ENCODE assay signal across 10 cellular contexts in the genomic region with DNA sequence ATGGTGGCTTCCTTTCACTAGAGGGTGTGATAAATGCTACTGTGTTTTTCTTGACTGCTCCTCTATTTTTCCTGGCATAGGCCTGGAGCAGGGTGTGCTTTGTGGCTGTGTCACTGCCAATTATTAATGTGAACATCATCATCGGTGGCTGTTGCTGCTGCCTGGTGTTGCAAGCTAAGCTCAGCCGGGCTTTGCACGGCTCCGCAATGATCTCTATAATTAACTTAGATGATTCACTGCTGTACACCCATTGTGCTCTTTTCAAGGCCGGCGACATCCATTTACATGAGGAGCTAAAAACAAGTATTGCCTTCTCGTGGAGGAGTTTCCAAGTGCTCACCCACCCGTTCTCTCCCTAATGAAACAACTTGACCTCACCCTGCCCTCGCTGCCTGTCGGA.
DNase-seq lines count a peak whose midpoint lies in the region; ATAC-seq and TF ChIP-seq lines count a peak whose summit lies in the region.
"Had no signal": no experiment of that assay in that cellular context is flagged by ENCODE, and none has a peak within 500 bp of the region (broad histone marks: within the 10 kb centered on the region; RNA-seq: fewer than 3 reads in every experiment).

No MANE protein-coding gene starts in this region.

- H3K4me1 Mint-ChIP-seq in WTC11 = no peaks in the 10 kb centered on the region
- no peaks in the 10 kb centered on the region for H3K4me1 Mint-ChIP-seq in CD4-positive, alpha-beta memory T cell

- peaks cover 31% of the 10 kb centered on the region for H3K4me1 ChIP-seq in suprapubic skin
- H3K4me1 ChIP-seq in CD4-positive, alpha-beta memory T cell (ENCODE audit: insufficient read depth, low read length) = no peaks in the 10 kb centered on the region

- CTCF ChIA-PET in WTC11 (lab: Charles Lee) = no interaction called here
- CTCF ChIA-PET in CD4-positive, alpha-beta memory T cell (lab: Charles Lee; ENCODE audit: partially characterized antibody) = no interaction called here

- H3K9me3 ChIP-seq in suprapubic skin = no peaks in the 10 kb centered on the region
- no peaks in the 10 kb centered on the region for H3K9me3 ChIP-seq in CD4-positive, alpha-beta memory T cell (ENCODE audit: control insufficient read depth in 1 of 2, low read length in 2 of 2)

- no peak overlapping the region for H3K27ac Mint-ChIP-seq in WTC11
- H3K27ac Mint-ChIP-seq in CD4-positive, alpha-beta memory T cell = no peak overlapping the region

- no peak overlapping the region for H3K4me3 Mint-ChIP-seq in WTC11
- no peak overlapping the region for H3K4me3 Mint-ChIP-seq in CD4-positive, alpha-beta memory T cell

- TF ChIP-seq CTCF in suprapubic skin (IDR thresholded peaks at IDR 0.05) (no peak), WTC11 (IDR thresholded peaks at IDR 0.05) (no peak)

- peaks cover 10% of the 10 kb centered on the region for H3K36me3 Mint-ChIP-seq in WTC11
- no peaks in the 10 kb centered on the region for H3K36me3 Mint-ChIP-seq in CD4-positive, alpha-beta memory T cell

- POLR2A ChIA-PET in WTC11 (lab: Charles Lee) = no interaction called here
- POLR2A ChIA-PET in CD4-positive, alpha-beta memory T cell (lab: Charles Lee; ENCODE audit: partially characterized antibody) = no interaction called here

- WGBS in suprapubic skin = 34% methylated on average over 10 of the region's 10 CpGs

- no peak for TF ChIP-seq EP300 in suprapubic skin (IDR thresholded peaks at IDR 0.05)

- H3K27ac ChIP-seq in suprapubic skin = peak overlapping the region; percentile 81
- H3K27ac ChIP-seq in CD4-positive, alpha-beta memory T cell (ENCODE audit: low read depth, low read length) = no peak overlapping the region
- H3K27ac ChIP-seq: hepatocyte had no signal

- intact Hi-C loops in CD4-positive, alpha-beta memory T cell (cut with micrococcal nuclease) = no loop called here

- no peaks in the 10 kb centered on the region for H3K36me3 ChIP-seq in suprapubic skin
- no peaks in the 10 kb centered on the region for H3K36me3 ChIP-seq in CD4-positive, alpha-beta memory T cell (ENCODE audit: insufficient read depth, low read length)

- DNase-seq in M059J (ENCODE audit: low read depth) = peak; percentile 94
- peak; percentile 96 for DNase-seq in astrocyte of the hippocampus (ENCODE audit: low read depth, low spot score)
- DNase-seq in iris pigment epithelial cell (ENCODE audit: low read depth) = peak; percentile 85
- DNase-seq in suprapubic skin (ENCODE audit: low spot score in 2 of 2) = peak; percentile 87 to 88
- no peak for DNase-seq in WTC11 (ENCODE audit: low spot score)
- no peak for DNase-seq in NCI-H510A (lab: John Stamatoyannopoulos, UW)
- DNase-seq in CD4-positive, alpha-beta memory T cell = no peak
- DNase-seq: small intestine had no signal

- peaks cover 30% of the 10 kb centered on the region for H3K9me3 Mint-ChIP-seq in WTC11
- peaks cover 0 to 1% (median 0%) of the 10 kb centered on the region in 8 donors for H3K9me3 Mint-ChIP-seq in CD4-positive, alpha-beta memory T cell

- H3K27me3 ChIP-seq in suprapubic skin = no peaks in the 10 kb centered on the region
- H3K27me3 ChIP-seq in CD4-positive, alpha-beta memory T cell (ENCODE audit: insufficient read depth, low read length) = no peaks in the 10 kb centered on the region
- H3K27me3 ChIP-seq: hepatocyte had no signal

- H3K27me3 Mint-ChIP-seq in WTC11 (ENCODE audit: low read depth) = no peaks in the 10 kb centered on the region; the same call in 1 of the 2 replicates
- H3K27me3 Mint-ChIP-seq in CD4-positive, alpha-beta memory T cell = peaks cover 0 to 8% of the 10 kb centered on the region in 2 donors

- no peak overlapping the region for H3K4me3 ChIP-seq in suprapubic skin
- H3K4me3 ChIP-seq in CD4-positive, alpha-beta memory T cell (ENCODE audit: low read length in 2 of 2) = no peak overlapping the region
- H3K4me3 ChIP-seq: hepatocyte had no signal

- ATAC-seq in WTC11 (no peak), GM19351 (IDR thresholded peaks at IDR 0.05; ENCODE audit: unreplicated experiment) (no peak)

- no peak for TF ChIP-seq POLR2A in suprapubic skin (IDR thresholded peaks at IDR 0.05)

TF ChIP-seq in WTC11, 78 proteins besides CTCF, POLR2A, EP300 and RAD21 (continues in another document):
- TF ChIP-seq, protein P1, sequence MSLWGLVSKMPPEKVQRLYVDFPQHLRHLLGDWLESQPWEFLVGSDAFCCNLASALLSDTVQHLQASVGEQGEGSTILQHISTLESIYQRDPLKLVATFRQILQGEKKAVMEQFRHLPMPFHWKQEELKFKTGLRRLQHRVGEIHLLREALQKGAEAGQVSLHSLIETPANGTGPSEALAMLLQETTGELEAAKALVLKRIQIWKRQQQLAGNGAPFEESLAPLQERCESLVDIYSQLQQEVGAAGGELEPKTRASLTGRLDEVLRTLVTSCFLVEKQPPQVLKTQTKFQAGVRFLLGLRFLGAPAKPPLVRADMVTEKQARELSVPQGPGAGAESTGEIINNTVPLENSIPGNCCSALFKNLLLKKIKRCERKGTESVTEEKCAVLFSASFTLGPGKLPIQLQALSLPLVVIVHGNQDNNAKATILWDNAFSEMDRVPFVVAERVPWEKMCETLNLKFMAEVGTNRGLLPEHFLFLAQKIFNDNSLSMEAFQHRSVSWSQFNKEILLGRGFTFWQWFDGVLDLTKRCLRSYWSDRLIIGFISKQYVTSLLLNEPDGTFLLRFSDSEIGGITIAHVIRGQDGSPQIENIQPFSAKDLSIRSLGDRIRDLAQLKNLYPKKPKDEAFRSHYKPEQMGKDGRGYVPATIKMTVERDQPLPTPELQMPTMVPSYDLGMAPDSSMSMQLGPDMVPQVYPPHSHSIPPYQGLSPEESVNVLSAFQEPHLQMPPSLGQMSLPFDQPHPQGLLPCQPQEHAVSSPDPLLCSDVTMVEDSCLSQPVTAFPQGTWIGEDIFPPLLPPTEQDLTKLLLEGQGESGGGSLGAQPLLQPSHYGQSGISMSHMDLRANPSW (CRISPR knock-in tag; conservative IDR thresholded peaks at IDR 0.05; ENCODE audit: low read depth) = no peak
- no peak for TF ChIP-seq ATF6 (CRISPR knock-in tag; IDR thresholded peaks at IDR 0.05)
- no peak for TF ChIP-seq ESRRA (CRISPR knock-in tag; IDR thresholded peaks at IDR 0.05; ENCODE audit: borderline replicate concordance)
- no peak for TF ChIP-seq NFATC4 (CRISPR knock-in tag; IDR thresholded peaks at IDR 0.05)
- TF ChIP-seq SP1 (CRISPR knock-in tag; conservative IDR thresholded peaks at IDR 0.05) = no peak
- no peak for TF ChIP-seq ZNF317 (CRISPR knock-in tag; IDR thresholded peaks at IDR 0.05; ENCODE audit: borderline replicate concordance, low read depth)
- no peak for TF ChIP-seq ZSCAN18 (CRISPR knock-in tag; IDR thresholded peaks at IDR 0.05)
- TF ChIP-seq EMX1 (CRISPR knock-in tag; IDR thresholded peaks at IDR 0.05) = no peak
- TF ChIP-seq FOXP1 (CRISPR knock-in tag; IDR thresholded peaks at IDR 0.05; ENCODE audit: borderline replicate concordance) = no peak
- TF ChIP-seq NFYB (CRISPR knock-in tag; conservative IDR thresholded peaks at IDR 0.05; ENCODE audit: low read depth) = no peak
- TF ChIP-seq ZNF416 (CRISPR knock-in tag; IDR thresholded peaks at IDR 0.05) = no peak
- TF ChIP-seq, protein P2, sequence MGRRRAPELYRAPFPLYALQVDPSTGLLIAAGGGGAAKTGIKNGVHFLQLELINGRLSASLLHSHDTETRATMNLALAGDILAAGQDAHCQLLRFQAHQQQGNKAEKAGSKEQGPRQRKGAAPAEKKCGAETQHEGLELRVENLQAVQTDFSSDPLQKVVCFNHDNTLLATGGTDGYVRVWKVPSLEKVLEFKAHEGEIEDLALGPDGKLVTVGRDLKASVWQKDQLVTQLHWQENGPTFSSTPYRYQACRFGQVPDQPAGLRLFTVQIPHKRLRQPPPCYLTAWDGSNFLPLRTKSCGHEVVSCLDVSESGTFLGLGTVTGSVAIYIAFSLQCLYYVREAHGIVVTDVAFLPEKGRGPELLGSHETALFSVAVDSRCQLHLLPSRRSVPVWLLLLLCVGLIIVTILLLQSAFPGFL (CRISPR knock-in tag; IDR thresholded peaks at IDR 0.05; ENCODE audit: borderline replicate concordance) = no peak

Comparison
In these comparisons a context has a peak if more than half of its experiments do, and no peak if none do; other contexts are left out.
1. DNase-seq: peak in M059J (single experiment), astrocyte of the hippocampus (single experiment), iris pigment epithelial cell (single experiment) and suprapubic skin (2 of 2); none in WTC11 (single experiment), NCI-H510A (single experiment) and CD4-positive, alpha-beta memory T cell (0 of 5).